Comparison of ENCODE assay signal across 15 cellular contexts in the genomic region with DNA sequence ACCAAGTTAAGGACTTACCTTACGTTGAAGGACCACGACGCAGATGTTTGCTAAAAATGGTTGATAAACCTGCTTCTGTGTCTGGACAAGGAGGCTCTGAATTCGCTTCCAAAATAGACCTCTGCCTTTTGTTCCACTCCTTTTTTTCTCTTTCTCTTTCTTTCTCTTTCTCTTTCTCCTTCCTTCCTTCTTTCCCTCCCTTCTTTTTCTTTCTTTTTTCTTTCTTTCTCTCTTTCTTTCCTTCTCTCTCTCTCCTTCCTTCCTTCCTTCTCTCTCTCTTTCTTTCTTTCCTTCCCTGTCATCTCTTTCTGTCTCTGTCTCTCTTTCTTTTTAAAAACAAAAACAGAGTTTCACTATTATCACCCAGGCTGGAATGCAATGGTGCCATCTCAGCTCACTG.
"Had no signal": no experiment of that assay in that cellular context is flagged by ENCODE, and none has a peak within 500 bp of the region (broad histone marks: within the 10 kb centered on the region; RNA-seq: fewer than 3 reads in every experiment).

No MANE protein-coding gene starts in this region.

- H3K4me3 ChIP-seq: coronary artery, lung, spleen, tibial artery had no signal

- H3K27ac ChIP-seq: coronary artery, spleen had no signal

- H3K9me3 Mint-ChIP-seq: activated T-helper 1 cell treated with anti-CD3 and anti-CD28 coated beads, Interleukin-12 subunit alpha, Interleukin-12 subunit beta, Interleukin-2, Interleukin-4 antibody, amounts not matched to agents 30 ng/mL and 10 ng/mL and 1 ng/mL, durations not matched to agents 14 hours and 24 hours and 36 hours; stimulated activated naive B cell treated with anti-CD40 and anti-IgM and Interleukin-4, amounts not matched to agents 10 μg/mL and 1 μg/mL and 100 μg/mL, for 72 hours had no signal

- ATAC-seq: activated CD4-positive, CD25-positive, alpha-beta regulatory T cell treated with anti-CD3 and anti-CD28 coated beads, Interleukin-2, amount 50 U/mL, for 24 hours; stimulated activated naive B cell treated with anti-CD40 and anti-IgM and Interleukin-4, amounts not matched to agents 10 μg/mL and 1 μg/mL and 100 μg/mL, for 72 hours had no signal

- H3K27ac Mint-ChIP-seq: activated T-helper 1 cell treated with anti-CD3 and anti-CD28 coated beads, Interleukin-12 subunit alpha, Interleukin-12 subunit beta, Interleukin-2, Interleukin-4 antibody, amounts not matched to agents 30 ng/mL and 10 ng/mL and 1 ng/mL, durations not matched to agents 14 hours and 24 hours and 36 hours; stimulated activated naive B cell treated with anti-CD40 and anti-IgM and Interleukin-4, amounts not matched to agents 10 μg/mL and 1 μg/mL and 100 μg/mL, for 72 hours had no signal

- H3K4me3 Mint-ChIP-seq: activated T-helper 1 cell treated with anti-CD3 and anti-CD28 coated beads, Interleukin-12 subunit alpha, Interleukin-12 subunit beta, Interleukin-2, Interleukin-4 antibody, amounts not matched to agents 30 ng/mL and 10 ng/mL and 1 ng/mL, durations not matched to agents 14 hours and 24 hours and 36 hours; stimulated activated naive B cell treated with anti-CD40 and anti-IgM and Interleukin-4, amounts not matched to agents 10 μg/mL and 1 μg/mL and 100 μg/mL, for 72 hours had no signal

- H3K36me3 Mint-ChIP-seq: stimulated activated naive B cell treated with anti-CD40 and anti-IgM and Interleukin-4, amounts not matched to agents 10 μg/mL and 1 μg/mL and 100 μg/mL, for 72 hours had no signal

- H3K36me3 ChIP-seq: spleen, tibial artery had no signal

- H3K9me3 ChIP-seq: spleen, tibial artery had no signal

- DNase-seq: activated naive CD4-positive, alpha-beta T cell treated with Interleukin-2 at 50 U/mL for 16 hours; aorta; hypothalamus; islet precursor cell; midbrain; occipital lobe; retina; spleen; stimulated activated CD4-positive, alpha-beta T cell treated with anti-CD3 and anti-CD28 coated beads, Interleukin-4, amount 100 ng/mL, for 4 hours; stimulated activated naive B cell treated with anti-CD40 and anti-IgM and Interleukin-4, amounts not matched to agents 10 μg/mL and 1 μg/mL and 100 μg/mL, for 72 hours; tibial artery had no signal

- H3K27me3 ChIP-seq: spleen, tibial artery had no signal
